In the genomic region with DNA sequence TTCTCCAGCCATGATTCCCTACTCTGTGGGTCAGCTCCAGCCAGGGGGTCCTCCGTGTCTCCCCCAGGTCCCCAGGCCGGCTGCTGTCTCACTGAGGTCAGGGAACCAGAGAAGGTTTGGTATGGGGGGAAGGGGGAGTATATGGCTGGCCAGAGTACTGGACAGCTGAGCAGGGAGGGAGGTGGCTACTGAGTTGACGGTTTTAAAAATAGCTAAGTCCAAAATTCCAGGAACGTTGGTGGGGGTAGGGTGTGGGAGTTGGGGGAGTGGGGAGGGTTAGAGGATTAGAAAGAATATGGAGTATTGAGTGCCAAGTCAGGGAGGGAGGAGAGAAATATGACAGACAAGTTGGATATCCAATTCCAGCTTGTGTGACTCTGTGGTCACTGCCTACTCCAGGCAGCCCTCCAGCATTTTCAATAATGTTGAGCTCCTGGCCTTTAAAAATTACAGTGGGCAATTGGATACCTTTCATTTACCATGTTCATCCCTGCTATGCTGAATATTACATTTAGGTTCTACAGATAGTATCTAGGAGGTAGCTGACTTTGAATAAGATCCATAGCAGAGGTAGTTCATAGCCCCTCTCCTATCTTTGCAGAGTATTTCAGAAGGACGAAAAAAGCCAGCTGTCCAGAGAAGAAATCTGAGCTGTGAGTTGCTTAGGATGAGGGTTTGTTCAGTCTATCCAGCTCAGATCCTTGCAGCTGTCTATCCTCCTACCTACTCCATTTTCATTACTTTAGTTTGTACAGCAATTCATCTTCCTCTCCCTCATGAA, we compare ENCODE assay signal across 1 cellular context.
A peak's percentile ranks its signal among the peaks of the same experiment; 100 is the strongest.
TF ChIP-seq lines count a peak whose summit lies in the region.

A gene with protein sequence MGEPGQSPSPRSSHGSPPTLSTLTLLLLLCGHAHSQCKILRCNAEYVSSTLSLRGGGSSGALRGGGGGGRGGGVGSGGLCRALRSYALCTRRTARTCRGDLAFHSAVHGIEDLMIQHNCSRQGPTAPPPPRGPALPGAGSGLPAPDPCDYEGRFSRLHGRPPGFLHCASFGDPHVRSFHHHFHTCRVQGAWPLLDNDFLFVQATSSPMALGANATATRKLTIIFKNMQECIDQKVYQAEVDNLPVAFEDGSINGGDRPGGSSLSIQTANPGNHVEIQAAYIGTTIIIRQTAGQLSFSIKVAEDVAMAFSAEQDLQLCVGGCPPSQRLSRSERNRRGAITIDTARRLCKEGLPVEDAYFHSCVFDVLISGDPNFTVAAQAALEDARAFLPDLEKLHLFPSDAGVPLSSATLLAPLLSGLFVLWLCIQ (minus strand): TSS at position 114 of the 781 bp plus-strand sequence. CDS start 1,504 bp downstream, outside the sequence.

TF ChIP-seq in K562, 482 proteins besides CTCF, POLR2A, EP300 and RAD21 (continued from another document and continues in another):
- TF ChIP-seq MEF2A (IDR thresholded peaks at IDR 0.05; ENCODE audit: control insufficient read depth, low read depth, low read length) (peak; percentile 85; the same call in 1 of the 2 replicates), SMARCA5 (IDR thresholded peaks at IDR 0.05) (peak; percentile 80; the same call in 1 of the 2 replicates), RCOR1 (IDR thresholded peaks at IDR 0.05; ENCODE audit: borderline replicate concordance in 1 of 2, low read depth in 2 of 2, low read length in 2 of 2) (peak; percentile 69 to 86), CREBBP (IDR thresholded peaks at IDR 0.05; ENCODE audit: low read depth, low read length) (no peak), ZNF644 (tag; IDR thresholded peaks at IDR 0.05; ENCODE audit: low read depth) (no peak), CEBPB (tag; IDR thresholded peaks at IDR 0.05) (no peak), NR2C2 (CRISPR knock-in tag; IDR thresholded peaks at IDR 0.05) (no peak), NR2C2 (tag; IDR thresholded peaks at IDR 0.05) (peak; percentile 56; the same call in 1 of the 2 replicates), EHMT2 (IDR thresholded peaks at IDR 0.05) (0 out of 2 replicates have a peak, but pooled peaks have one; percentile 38), EGR1 (conservative IDR thresholded peaks at IDR 0.05) (peak; percentile 85), HOXB6 (CRISPR knock-in tag; IDR thresholded peaks at IDR 0.05; ENCODE audit: borderline replicate concordance) (no peak), CC2D1A (IDR thresholded peaks at IDR 0.05) (peak; percentile 40; the same call in 1 of the 2 replicates), ZNF384 (IDR thresholded peaks at IDR 0.05; ENCODE audit: low read depth, low read length) (no peak), GTF2E2 (tag; IDR thresholded peaks at IDR 0.05) (no peak), SUPT5H (IDR thresholded peaks at IDR 0.05) (0 out of 2 replicates have a peak, but pooled peaks have one; percentile 32), ELF1 (tag; IDR thresholded peaks at IDR 0.05) (0 out of 2 replicates have a peak, but pooled peaks have one; percentile 32), RBM25 (IDR thresholded peaks at IDR 0.05; ENCODE audit: low read depth, low read length, severe bottlenecking) (peak; percentile 99), STAT5B (CRISPR knock-in tag; IDR thresholded peaks at IDR 0.05) (no peak), RBM22 (IDR thresholded peaks at IDR 0.05; ENCODE audit: low read depth, low read length, poor library complexity, severe bottlenecking) (no peak), TBL1XR1 (IDR thresholded peaks at IDR 0.05; ENCODE audit: low read length in 2 of 2) (peak in 1 of 2 experiments; percentile 60; a peak in 2 of 4 replicates), TAF9B (IDR thresholded peaks at IDR 0.05; ENCODE audit: partially characterized antibody) (peak; percentile 92), RFX5 (IDR thresholded peaks at IDR 0.05; ENCODE audit: low read depth, low read length) (no peak), ZNF24 (IDR thresholded peaks at IDR 0.05) (no peak), CBX3 (IDR thresholded peaks at IDR 0.05; ENCODE audit: borderline replicate concordance in 1 of 2, low read length in 2 of 2) (peak in 1 of 2 experiments; percentile 57; a peak in 1 of 3 replicates), EP400 (IDR thresholded peaks at IDR 0.05) (peak; percentile 55; the same call in 1 of the 2 replicates), ZNF57 (CRISPR knock-in tag; IDR thresholded peaks at IDR 0.05) (no peak), ZNF444 (CRISPR knock-in tag; IDR thresholded peaks at IDR 0.05) (no peak), POLR2AphosphoS5 (IDR thresholded peaks at IDR 0.05; ENCODE audit: control insufficient read depth, insufficient read depth, low read depth, low read length) (no peak), JUN (IDR thresholded peaks at IDR 0.05; ENCODE audit: borderline replicate concordance, low read depth, low read length) (0 out of 2 replicates have a peak, but pooled peaks have one; percentile 18), JUN (CRISPR knock-in tag; IDR thresholded peaks at IDR 0.05; ENCODE audit: borderline replicate concordance) (no peak), CHD4 (IDR thresholded peaks at IDR 0.05; ENCODE audit: insufficient read depth, insufficient replicate concordance, low read depth, low read length, poor library complexity, severe bottlenecking) (peak; percentile 98), PCBP1 (IDR thresholded peaks at IDR 0.05; ENCODE audit: low read depth, low read length, poor library complexity, severe bottlenecking) (peak; percentile 52), MEIS2 (IDR thresholded peaks at IDR 0.05; ENCODE audit: partially characterized antibody) (peak; percentile 10), U2AF1 (optimal IDR thresholded peaks at IDR 0.05; ENCODE audit: low read depth, low read length) (no peak), CXXC5 (CRISPR knock-in tag; IDR thresholded peaks at IDR 0.05) (peak; percentile 28; the same call in 1 of the 2 replicates), DACH1 (IDR thresholded peaks at IDR 0.05; ENCODE audit: partially characterized antibody) (peak; percentile 80), ZNF561 (CRISPR knock-in tag; conservative IDR thresholded peaks at IDR 0.05) (no peak), BRD9 (IDR thresholded peaks at IDR 0.05; ENCODE audit: low read depth, partially characterized antibody) (peak; percentile 11), CSDE1 (IDR thresholded peaks at IDR 0.05) (no peak; a peak in 1 of 4 replicates)
- TF ChIP-seq, protein P1, sequence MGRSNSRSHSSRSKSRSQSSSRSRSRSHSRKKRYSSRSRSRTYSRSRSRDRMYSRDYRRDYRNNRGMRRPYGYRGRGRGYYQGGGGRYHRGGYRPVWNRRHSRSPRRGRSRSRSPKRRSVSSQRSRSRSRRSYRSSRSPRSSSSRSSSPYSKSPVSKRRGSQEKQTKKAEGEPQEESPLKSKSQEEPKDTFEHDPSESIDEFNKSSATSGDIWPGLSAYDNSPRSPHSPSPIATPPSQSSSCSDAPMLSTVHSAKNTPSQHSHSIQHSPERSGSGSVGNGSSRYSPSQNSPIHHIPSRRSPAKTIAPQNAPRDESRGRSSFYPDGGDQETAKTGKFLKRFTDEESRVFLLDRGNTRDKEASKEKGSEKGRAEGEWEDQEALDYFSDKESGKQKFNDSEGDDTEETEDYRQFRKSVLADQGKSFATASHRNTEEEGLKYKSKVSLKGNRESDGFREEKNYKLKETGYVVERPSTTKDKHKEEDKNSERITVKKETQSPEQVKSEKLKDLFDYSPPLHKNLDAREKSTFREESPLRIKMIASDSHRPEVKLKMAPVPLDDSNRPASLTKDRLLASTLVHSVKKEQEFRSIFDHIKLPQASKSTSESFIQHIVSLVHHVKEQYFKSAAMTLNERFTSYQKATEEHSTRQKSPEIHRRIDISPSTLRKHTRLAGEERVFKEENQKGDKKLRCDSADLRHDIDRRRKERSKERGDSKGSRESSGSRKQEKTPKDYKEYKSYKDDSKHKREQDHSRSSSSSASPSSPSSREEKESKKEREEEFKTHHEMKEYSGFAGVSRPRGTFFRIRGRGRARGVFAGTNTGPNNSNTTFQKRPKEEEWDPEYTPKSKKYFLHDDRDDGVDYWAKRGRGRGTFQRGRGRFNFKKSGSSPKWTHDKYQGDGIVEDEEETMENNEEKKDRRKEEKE (IDR thresholded peaks at IDR 0.05; ENCODE audit: borderline replicate concordance in 1 of 2, control insufficient read depth in 1 of 2, low read depth in 2 of 2, low read length in 1 of 2): 0 out of 4 replicates have a peak, but pooled peaks of 1 of the 2 experiments have one; percentile 19
- TF ChIP-seq, protein P2, sequence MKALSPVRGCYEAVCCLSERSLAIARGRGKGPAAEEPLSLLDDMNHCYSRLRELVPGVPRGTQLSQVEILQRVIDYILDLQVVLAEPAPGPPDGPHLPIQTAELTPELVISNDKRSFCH (CRISPR knock-in tag; IDR thresholded peaks at IDR 0.05): no peak
- TF ChIP-seq, protein P2 (tag; IDR thresholded peaks at IDR 0.05): no peak
- TF ChIP-seq, protein P3, sequence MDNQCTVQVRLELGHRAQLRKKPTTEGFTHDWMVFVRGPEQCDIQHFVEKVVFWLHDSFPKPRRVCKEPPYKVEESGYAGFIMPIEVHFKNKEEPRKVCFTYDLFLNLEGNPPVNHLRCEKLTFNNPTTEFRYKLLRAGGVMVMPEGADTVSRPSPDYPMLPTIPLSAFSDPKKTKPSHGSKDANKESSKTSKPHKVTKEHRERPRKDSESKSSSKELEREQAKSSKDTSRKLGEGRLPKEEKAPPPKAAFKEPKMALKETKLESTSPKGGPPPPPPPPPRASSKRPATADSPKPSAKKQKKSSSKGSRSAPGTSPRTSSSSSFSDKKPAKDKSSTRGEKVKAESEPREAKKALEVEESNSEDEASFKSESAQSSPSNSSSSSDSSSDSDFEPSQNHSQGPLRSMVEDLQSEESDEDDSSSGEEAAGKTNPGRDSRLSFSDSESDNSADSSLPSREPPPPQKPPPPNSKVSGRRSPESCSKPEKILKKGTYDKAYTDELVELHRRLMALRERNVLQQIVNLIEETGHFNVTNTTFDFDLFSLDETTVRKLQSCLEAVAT (IDR thresholded peaks at IDR 0.05): 0 out of 4 replicates have a peak, but pooled peaks of 1 of the 2 experiments have one; percentile 56
- TF ChIP-seq, protein P4, sequence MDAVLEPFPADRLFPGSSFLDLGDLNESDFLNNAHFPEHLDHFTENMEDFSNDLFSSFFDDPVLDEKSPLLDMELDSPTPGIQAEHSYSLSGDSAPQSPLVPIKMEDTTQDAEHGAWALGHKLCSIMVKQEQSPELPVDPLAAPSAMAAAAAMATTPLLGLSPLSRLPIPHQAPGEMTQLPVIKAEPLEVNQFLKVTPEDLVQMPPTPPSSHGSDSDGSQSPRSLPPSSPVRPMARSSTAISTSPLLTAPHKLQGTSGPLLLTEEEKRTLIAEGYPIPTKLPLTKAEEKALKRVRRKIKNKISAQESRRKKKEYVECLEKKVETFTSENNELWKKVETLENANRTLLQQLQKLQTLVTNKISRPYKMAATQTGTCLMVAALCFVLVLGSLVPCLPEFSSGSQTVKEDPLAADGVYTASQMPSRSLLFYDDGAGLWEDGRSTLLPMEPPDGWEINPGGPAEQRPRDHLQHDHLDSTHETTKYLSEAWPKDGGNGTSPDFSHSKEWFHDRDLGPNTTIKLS (IDR thresholded peaks at IDR 0.05; ENCODE audit: borderline replicate concordance, low read depth): no peak
- TF ChIP-seq, protein P5, sequence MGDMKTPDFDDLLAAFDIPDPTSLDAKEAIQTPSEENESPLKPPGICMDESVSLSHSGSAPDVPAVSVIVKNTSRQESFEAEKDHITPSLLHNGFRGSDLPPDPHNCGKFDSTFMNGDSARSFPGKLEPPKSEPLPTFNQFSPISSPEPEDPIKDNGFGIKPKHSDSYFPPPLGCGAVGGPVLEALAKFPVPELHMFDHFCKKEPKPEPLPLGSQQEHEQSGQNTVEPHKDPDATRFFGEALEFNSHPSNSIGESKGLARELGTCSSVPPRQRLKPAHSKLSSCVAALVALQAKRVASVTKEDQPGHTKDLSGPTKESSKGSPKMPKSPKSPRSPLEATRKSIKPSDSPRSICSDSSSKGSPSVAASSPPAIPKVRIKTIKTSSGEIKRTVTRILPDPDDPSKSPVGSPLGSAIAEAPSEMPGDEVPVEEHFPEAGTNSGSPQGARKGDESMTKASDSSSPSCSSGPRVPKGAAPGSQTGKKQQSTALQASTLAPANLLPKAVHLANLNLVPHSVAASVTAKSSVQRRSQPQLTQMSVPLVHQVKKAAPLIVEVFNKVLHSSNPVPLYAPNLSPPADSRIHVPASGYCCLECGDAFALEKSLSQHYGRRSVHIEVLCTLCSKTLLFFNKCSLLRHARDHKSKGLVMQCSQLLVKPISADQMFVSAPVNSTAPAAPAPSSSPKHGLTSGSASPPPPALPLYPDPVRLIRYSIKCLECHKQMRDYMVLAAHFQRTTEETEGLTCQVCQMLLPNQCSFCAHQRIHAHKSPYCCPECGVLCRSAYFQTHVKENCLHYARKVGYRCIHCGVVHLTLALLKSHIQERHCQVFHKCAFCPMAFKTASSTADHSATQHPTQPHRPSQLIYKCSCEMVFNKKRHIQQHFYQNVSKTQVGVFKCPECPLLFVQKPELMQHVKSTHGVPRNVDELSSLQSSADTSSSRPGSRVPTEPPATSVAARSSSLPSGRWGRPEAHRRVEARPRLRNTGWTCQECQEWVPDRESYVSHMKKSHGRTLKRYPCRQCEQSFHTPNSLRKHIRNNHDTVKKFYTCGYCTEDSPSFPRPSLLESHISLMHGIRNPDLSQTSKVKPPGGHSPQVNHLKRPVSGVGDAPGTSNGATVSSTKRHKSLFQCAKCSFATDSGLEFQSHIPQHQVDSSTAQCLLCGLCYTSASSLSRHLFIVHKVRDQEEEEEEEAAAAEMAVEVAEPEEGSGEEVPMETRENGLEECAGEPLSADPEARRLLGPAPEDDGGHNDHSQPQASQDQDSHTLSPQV (IDR thresholded peaks at IDR 0.05): 0 out of 2 replicates have a peak, but pooled peaks have one; percentile 33
- TF ChIP-seq, protein P6, sequence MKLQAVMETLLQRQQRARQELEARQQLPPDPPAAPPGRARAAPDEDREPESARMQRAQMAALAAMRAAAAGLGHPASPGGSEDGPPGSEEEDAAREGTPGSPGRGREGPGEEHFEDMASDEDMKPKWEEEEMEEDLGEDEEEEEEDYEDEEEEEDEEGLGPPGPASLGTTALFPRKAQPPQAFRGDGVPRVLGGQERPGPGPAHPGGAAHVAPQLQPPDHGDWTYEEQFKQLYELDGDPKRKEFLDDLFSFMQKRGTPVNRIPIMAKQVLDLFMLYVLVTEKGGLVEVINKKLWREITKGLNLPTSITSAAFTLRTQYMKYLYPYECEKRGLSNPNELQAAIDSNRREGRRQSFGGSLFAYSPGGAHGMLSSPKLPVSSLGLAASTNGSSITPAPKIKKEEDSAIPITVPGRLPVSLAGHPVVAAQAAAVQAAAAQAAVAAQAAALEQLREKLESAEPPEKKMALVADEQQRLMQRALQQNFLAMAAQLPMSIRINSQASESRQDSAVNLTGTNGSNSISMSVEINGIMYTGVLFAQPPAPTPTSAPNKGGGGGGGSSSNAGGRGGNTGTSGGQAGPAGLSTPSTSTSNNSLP (IDR thresholded peaks at IDR 0.05; ENCODE audit: borderline replicate concordance, low read depth, low read length): peak; percentile 20
